In the genomic region with DNA sequence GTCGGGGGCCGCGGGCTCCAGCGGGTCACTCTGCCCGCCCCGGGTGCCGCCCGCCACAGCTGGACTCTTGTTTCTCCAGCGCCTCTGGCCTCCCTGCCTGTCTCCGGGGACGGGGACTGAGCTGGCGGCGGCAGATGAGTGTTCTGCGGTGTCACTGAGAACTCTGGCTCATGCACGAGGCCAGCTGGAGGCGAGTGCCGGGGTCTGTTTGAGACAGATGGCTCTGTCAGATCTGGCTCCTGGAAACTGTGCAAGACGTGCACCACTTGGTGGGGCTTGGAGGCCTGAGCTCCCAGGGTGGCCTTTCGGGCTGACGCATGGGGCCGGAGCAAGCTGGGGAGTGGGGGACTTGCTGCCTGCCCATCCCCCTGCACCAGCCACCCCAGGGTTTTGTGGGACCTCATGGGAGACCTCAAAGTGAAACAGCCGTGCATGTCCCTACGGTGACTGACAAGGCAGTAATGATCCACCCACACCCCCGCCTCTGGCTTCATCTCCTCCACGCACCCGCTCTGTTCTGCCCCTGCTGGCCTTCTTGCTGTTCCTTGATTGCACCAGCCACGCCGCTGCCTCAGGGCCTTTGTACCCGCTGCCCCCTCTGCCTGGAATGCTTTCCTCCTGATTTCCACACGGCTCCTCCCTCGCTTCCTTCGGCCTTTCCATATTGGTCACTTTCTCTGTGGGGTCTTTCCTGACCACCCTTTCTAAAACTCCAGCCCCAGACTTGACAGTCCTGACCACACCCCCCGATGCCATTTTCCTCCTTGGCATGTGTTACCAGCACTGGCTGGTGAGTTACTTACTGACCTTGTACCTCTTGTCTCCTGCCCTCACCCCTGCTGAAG, we compare ENCODE assay signal across 9 cellular contexts.
A peak's percentile ranks its signal among the peaks of the same experiment; 100 is the strongest.
DNase-seq lines count a peak whose midpoint lies in the region; ATAC-seq and TF ChIP-seq lines count a peak whose summit lies in the region.
"Had no signal": no experiment of that assay in that cellular context is flagged by ENCODE, and none has a peak within 500 bp of the region (broad histone marks: within the 10 kb centered on the region; RNA-seq: fewer than 3 reads in every experiment).

No MANE protein-coding gene starts in this region.

- H3K4me1 ChIP-seq in GM23248 (ENCODE audit: insufficient read depth): peaks cover 29% of the 10 kb centered on the region

- no peaks in the 10 kb centered on the region for H4K20me1 ChIP-seq in GM23248 (ENCODE audit: insufficient read depth)

- H3K9ac ChIP-seq in GM23248: peak overlapping the region; percentile 80

- no peak for TF ChIP-seq CTCF in astrocyte of the spinal cord (IDR thresholded peaks at IDR 0.05; ENCODE audit: low read depth, low read length)

- no peaks in the 10 kb centered on the region for H3K9me2 ChIP-seq in GM23248 (ENCODE audit: insufficient read depth)

- DNase-seq in GM23248: peak; percentile 83
- DNase-seq in astrocyte of the spinal cord (ENCODE audit: low read depth, low spot score): peak; percentile 27
- DNase-seq in inferior parietal cortex (ENCODE audit: extremely low spot score): peak; percentile 65
- peak in 48 of 49 donors; percentile 18 to 81 (median 59) for DNase-seq in substantia nigra (lab: John Stamatoyannopoulos, UW)
- no peak for DNase-seq in GF-D8 (lab: John Stamatoyannopoulos, UW)
- DNase-seq in DMS53 (lab: John Stamatoyannopoulos, UW): no peak
- no peak for DNase-seq in germinal center (ENCODE audit: low spot score)
- DNase-seq: activated naive CD4-positive, alpha-beta T cell treated with Interleukin-2 at 50 U/mL for 16 hours had no signal

- peak overlapping the region; percentile 71 for H3K4me2 ChIP-seq in GM23248 (ENCODE audit: unreplicated experiment)

- peaks cover 76% of the 10 kb centered on the region for H3K79me2 ChIP-seq in GM23248 (ENCODE audit: insufficient read depth)

- H3K4me3 ChIP-seq in GM23248 (peak overlapping the region; percentile 57), astrocyte of the spinal cord (ENCODE audit: low read depth, low read length) (no peak overlapping the region)

- no peaks in the 10 kb centered on the region for H3K36me3 ChIP-seq in GM23248 (ENCODE audit: low read depth)

- no peaks in the 10 kb centered on the region for H3K9me3 ChIP-seq in GM23248 (ENCODE audit: low read depth)

- WGBS in GM23248 (ENCODE audit: low coverage in 1 of 2, low lambda C conversion rate in 2 of 2, missing lambda C conversion rate in 2 of 2), 2 experiments: 10 to 12% methylated on average over 32 to 33 of the region's 33 CpGs

- H2AFZ ChIP-seq in GM23248: no peak overlapping the region

- no peak for ATAC-seq in GM18858 (IDR thresholded peaks at IDR 0.05; ENCODE audit: unreplicated experiment)

- H3F3A ChIP-seq in GM23248 (ENCODE audit: insufficient read depth): peaks cover 26% of the 10 kb centered on the region

- in situ Hi-C loops in GM23248 (cut with MboI) (no loop called here), astrocyte of the spinal cord (cut with HindIII; ENCODE audit: low sequenced_read_pairs) (no loop called here)

- H3K27me3 ChIP-seq in GM23248 (replicated peaks; ENCODE audit: insufficient read depth): no peaks in the 10 kb centered on the region

- H3K27ac ChIP-seq in GM23248: peak overlapping the region; percentile 88
- peak overlapping the region; percentile 95 for H3K27ac ChIP-seq in substantia nigra (ENCODE audit: low read depth, low read length, poor library complexity, severe bottlenecking)

Comparison
In these comparisons a context has a peak if more than half of its experiments do, and no peak if none do; other contexts are left out.
1. DNase-seq: peak in GM23248 (single experiment), astrocyte of the spinal cord (single experiment), inferior parietal cortex (single experiment) and substantia nigra (48 of 49); none in GF-D8 (single experiment), DMS53 (single experiment) and germinal center (single experiment).